In genomic region chr14:88765130-88765529, GRCh38 we compare ENCODE assay signal across 20 cellular contexts. TPM values are rescaled to one million over a fixed set of nuclear protein-coding genes. Genes with fewer than 3 reads are reported as not detected.
DNase-seq lines count a peak whose midpoint lies in the region; TF ChIP-seq lines count a peak whose summit lies in the region.
"Had no signal": no experiment of that assay in that cellular context is flagged by ENCODE, and none has a peak within 500 bp of the region (broad histone marks: within the 10 kb centered on the region; RNA-seq: fewer than 3 reads in every experiment).

No MANE protein-coding gene starts in this region.

- no peak overlapping the region for H3K4me3 ChIP-seq in NT2/D1 (ENCODE audit: insufficient read length, low read depth)
- no peak overlapping the region for H3K4me3 ChIP-seq in epithelial cell of esophagus (ENCODE audit: low read length)
- H3K4me3 ChIP-seq: gastrocnemius medialis, lung, tibial artery had no signal

- H3K27me3 Mint-ChIP-seq in activated T-cell treated with anti-CD3 and anti-CD28 coated beads, Interleukin-2, amount 50 U/mL, for 24 hours = no peaks in the 10 kb centered on the region
- H3K27me3 Mint-ChIP-seq: progenitor cell of endocrine pancreas had no signal

- peaks cover 21% of the 10 kb centered on the region for H3K9me3 ChIP-seq in NT2/D1 (ENCODE audit: insufficient read depth, low read length)
- H3K9me3 ChIP-seq: gastrocnemius medialis had no signal

- H3K9ac ChIP-seq in NT2/D1 (ENCODE audit: insufficient read length, low read depth) = no peak overlapping the region

- no peak for TF ChIP-seq CTCF in epithelial cell of esophagus (IDR thresholded peaks at IDR 0.05; ENCODE audit: insufficient read depth, low read depth, low read length, missing control alignments)

- H3K36me3 Mint-ChIP-seq in activated T-cell treated with anti-CD3 and anti-CD28 coated beads, Interleukin-2, amount 50 U/mL, for 24 hours (ENCODE audit: low read depth) = peaks cover 31% of the 10 kb centered on the region

- no peak overlapping the region for H3K4me3 Mint-ChIP-seq in activated T-cell treated with anti-CD3 and anti-CD28 coated beads, Interleukin-2, amount 50 U/mL, for 24 hours
- H3K4me3 Mint-ChIP-seq: endodermal cell; naive thymus-derived CD8-positive, alpha-beta T cell had no signal

- H3K4me1 ChIP-seq in NT2/D1 (ENCODE audit: insufficient read depth, insufficient read length) = no peaks in the 10 kb centered on the region
- H3K4me1 ChIP-seq: Caco-2, gastrocnemius medialis, tibial artery had no signal

- H3K4me1 Mint-ChIP-seq in activated T-cell treated with anti-CD3 and anti-CD28 coated beads, Interleukin-2, amount 50 U/mL, for 24 hours (ENCODE audit: low read depth) = no peaks in the 10 kb centered on the region
- H3K4me1 Mint-ChIP-seq: endodermal cell had no signal

- H3K27me3 ChIP-seq in NT2/D1 (ENCODE audit: insufficient read depth, insufficient read length) = no peaks in the 10 kb centered on the region
- H3K27me3 ChIP-seq: gastrocnemius medialis, tibial artery had no signal

- peaks cover 24% of the 10 kb centered on the region for H3K9me3 Mint-ChIP-seq in activated T-cell treated with anti-CD3 and anti-CD28 coated beads, Interleukin-2, amount 50 U/mL, for 24 hours

- DNase-seq in H4 (ENCODE audit: low spot score) (peak; percentile 4), NT2/D1 (ENCODE audit: low read depth, low spot score) (peak; percentile 8), epithelial cell of esophagus (ENCODE audit: low read depth) (peak; percentile 14), renal cortical epithelial cell (ENCODE audit: low read depth) (peak; percentile 90), SKM-1 (lab: John Stamatoyannopoulos, UW; ENCODE audit: unreplicated experiment) (no peak), NCI-H2196 (lab: John Stamatoyannopoulos, UW; ENCODE audit: unreplicated experiment) (no peak), Ammon's horn (ENCODE audit: low spot score) (no peak)
- no peak for DNase-seq in activated T-cell treated with anti-CD3 and anti-CD28 coated beads, Interleukin-2, amount 50 U/mL, for 24 hours
- DNase-seq: AML-193; amniotic stem cell; Caco-2; endodermal cell; gastrocnemius medialis; naive thymus-derived CD8-positive, alpha-beta T cell; NCI-H1436 treated with DMSO at 0.1 percent for 48 hours; NCI-H345; NK-92 treated with Interleukin-12 subunit alpha and Interleukin-12 subunit beta, amount 100 ng/mL, for 24 hours; tibial artery had no signal

- no peak overlapping the region for H3K27ac Mint-ChIP-seq in activated T-cell treated with anti-CD3 and anti-CD28 coated beads, Interleukin-2, amount 50 U/mL, for 24 hours
- H3K27ac Mint-ChIP-seq: endodermal cell; naive thymus-derived CD8-positive, alpha-beta T cell; progenitor cell of endocrine pancreas had no signal

- H3K36me3 ChIP-seq in NT2/D1 (ENCODE audit: insufficient read depth, insufficient read length, low read length) = no peaks in the 10 kb centered on the region
- H3K36me3 ChIP-seq: gastrocnemius medialis had no signal

RNA-seq across cellular contexts. Expression of gene EML5, which starts 27.6 kb away (rescaled TPM):
- 0.43 and 0.58 TPM in 2 replicates for total RNA-seq in H4 (2014; rRNA removed; shearing (Covaris generic))
- total RNA-seq in renal cortical epithelial cell = 0.55 and 2.4 TPM in 2 replicates

RNA-seq across cellular contexts. Expression of gene TTC8, which starts 59.3 kb away (rescaled TPM):
- total RNA-seq in H4 (2014; rRNA removed; shearing (Covaris generic)) = 21.8 and 27.8 TPM in 2 replicates
- 23.6 and 55.8 TPM in 2 replicates for total RNA-seq in renal cortical epithelial cell

Comparison
In these comparisons a context has a peak if more than half of its experiments do, and no peak if none do; other contexts are left out.
1. DNase-seq: peak in H4 (single experiment), NT2/D1 (single experiment), epithelial cell of esophagus (single experiment) and renal cortical epithelial cell (single experiment); none in SKM-1 (single experiment), activated T-cell treated with anti-CD3 and anti-CD28 coated beads, Interleukin-2, amount 50 U/mL, for 24 hours (single experiment), NCI-H2196 (single experiment) and Ammon's horn (single experiment).